In the genomic region with DNA sequence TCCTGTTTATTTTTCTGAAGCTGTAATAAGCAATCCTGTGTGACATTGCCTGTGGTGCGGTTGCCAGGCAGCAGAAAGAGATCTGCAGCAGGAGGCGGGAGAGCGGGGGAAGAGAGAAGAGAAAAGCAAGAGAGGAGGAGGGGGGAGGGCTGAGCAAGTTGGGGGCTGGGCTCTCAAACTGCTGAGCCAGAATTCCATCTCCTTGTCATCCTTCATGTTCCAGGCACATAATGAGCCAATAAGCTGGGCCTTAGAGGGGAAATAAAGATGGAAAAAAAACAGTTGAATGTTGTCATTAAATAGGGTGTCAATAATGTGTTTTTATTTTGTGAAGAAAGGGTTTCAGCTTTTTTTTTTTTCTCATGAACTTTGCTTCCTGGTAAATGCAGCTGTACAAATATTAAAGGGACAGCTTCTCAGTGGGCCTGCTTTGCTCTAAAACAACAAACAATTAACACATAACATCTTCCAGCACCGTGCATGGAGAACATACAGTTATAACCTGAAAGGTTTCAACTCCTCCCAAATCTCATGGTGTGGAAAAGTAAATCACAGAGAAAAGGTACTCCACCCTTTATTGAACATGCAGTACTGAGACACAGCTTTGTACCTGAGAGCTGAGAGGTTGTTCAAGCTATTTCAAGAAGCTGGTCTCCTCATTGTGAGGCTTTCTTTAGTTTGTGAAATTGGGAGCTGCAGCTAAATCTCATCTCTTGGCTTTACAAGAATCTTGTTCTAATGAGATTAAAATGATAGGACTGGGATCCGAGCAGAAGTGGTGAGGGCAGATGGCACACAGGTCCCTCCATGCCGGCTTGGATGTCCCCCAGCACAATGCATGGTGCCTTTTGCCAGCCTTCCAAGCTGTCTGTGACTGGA, we compare ENCODE assay signal across 1 cellular context.
TF ChIP-seq lines count a peak whose summit lies in the region.

No MANE protein-coding gene starts in this region.

TF ChIP-seq in H1, 55 proteins besides CTCF, POLR2A, EP300 and RAD21:
- TF ChIP-seq BACH1 (IDR thresholded peaks at IDR 0.05; ENCODE audit: low read length) (peak; percentile 92), YY1 (IDR thresholded peaks at IDR 0.05; ENCODE audit: low read depth, low read length) (no peak), JUND (IDR thresholded peaks at IDR 0.05; ENCODE audit: low read length) (no peak), CHD2 (IDR thresholded peaks at IDR 0.05; ENCODE audit: low read length) (peak; percentile 52; the same call in 1 of the 2 replicates), POU5F1 (IDR thresholded peaks at IDR 0.05; ENCODE audit: low read depth, low read length) (no peak), MAFK (IDR thresholded peaks at IDR 0.05; ENCODE audit: low read depth, low read length) (peak; percentile 81; the same call in 1 of the 2 replicates), JUN (IDR thresholded peaks at IDR 0.05; ENCODE audit: low read depth, low read length) (no peak), ASH2L (IDR thresholded peaks at IDR 0.05; ENCODE audit: low read length) (no peak), SIX5 (IDR thresholded peaks at IDR 0.05; ENCODE audit: low read depth, low read length) (no peak), RFX5 (IDR thresholded peaks at IDR 0.05; ENCODE audit: borderline replicate concordance, low read depth, low read length) (0 out of 2 replicates have a peak, but pooled peaks have one; percentile 49), CHD7 (IDR thresholded peaks at IDR 0.05; ENCODE audit: insufficient replicate concordance, low read length) (no peak), SP1 (IDR thresholded peaks at IDR 0.05; ENCODE audit: low read depth, low read length) (peak; percentile 51), SIN3A (conservative IDR thresholded peaks at IDR 0.05 in 1 of 2, IDR thresholded peaks at IDR 0.05 in 1 of 2; ENCODE audit: low read depth in 1 of 2, low read length in 2 of 2) (no peak), SUZ12 (IDR thresholded peaks at IDR 0.05; ENCODE audit: low read length) (no peak), PHF8 (conservative IDR thresholded peaks at IDR 0.05; ENCODE audit: low read depth, low read length) (no peak)
